In genomic region chr16:29702307-29702706, GRCh38 we compare ENCODE assay signal across 9 cellular contexts. TPM values are rescaled to one million over a fixed set of nuclear protein-coding genes. Genes with fewer than 3 reads are reported as not detected.
DNase-seq lines count a peak whose midpoint lies in the region; ATAC-seq and TF ChIP-seq lines count a peak whose summit lies in the region.
"Had no signal": no experiment of that assay in that cellular context is flagged by ENCODE, and none has a peak within 500 bp of the region (broad histone marks: within the 10 kb centered on the region; RNA-seq: fewer than 3 reads in every experiment).

No MANE protein-coding gene starts in this region.

- peak overlapping the region; percentile 79 for H3K4me3 Mint-ChIP-seq in natural killer cell treated with Interleukin-12 subunit alpha and Interleukin-12 subunit beta and Interleukin-15 and Interleukin-18, amount 100 ng/mL, for 72 hours

- peak; percentile 10 for DNase-seq in NCI-H82 (lab: John Stamatoyannopoulos, UW)
- no peak for DNase-seq in NCI-H82 treated with DMSO at 0.1 percent for 48 hours (lab: John Stamatoyannopoulos, UW; ENCODE audit: unreplicated experiment)
- peak in 3 of 5 experiments; percentile 20 to 87 (median 77) for DNase-seq in T-helper 2 cell
- no peak for DNase-seq in natural killer cell treated with Interleukin-12 subunit alpha and Interleukin-12 subunit beta and Interleukin-15 and Interleukin-18, amount 100 ng/mL, for 72 hours (ENCODE audit: low spot score)
- DNase-seq in erythroblast (lab: John Stamatoyannopoulos, UW) = no peak
- DNase-seq in NCI-H1092 treated with DMSO at 0.1 percent for 48 hours (lab: John Stamatoyannopoulos, UW) = no peak
- no peak for DNase-seq in SK-N-DZ (ENCODE audit: low spot score)
- DNase-seq: 8988T had no signal

- peak overlapping the region; percentile 88 to 89 for H3K27ac Mint-ChIP-seq in natural killer cell treated with Interleukin-12 subunit alpha and Interleukin-12 subunit beta and Interleukin-15 and Interleukin-18, amount 100 ng/mL, for 72 hours

- no peak for TF ChIP-seq POLR2A in erythroblast (IDR thresholded peaks at IDR 0.05; ENCODE audit: low read length)

- no peaks in the 10 kb centered on the region for H3K36me3 Mint-ChIP-seq in natural killer cell treated with Interleukin-12 subunit alpha and Interleukin-12 subunit beta and Interleukin-15 and Interleukin-18, amount 100 ng/mL, for 72 hours

- no peaks in the 10 kb centered on the region for H3K27me3 Mint-ChIP-seq in natural killer cell treated with Interleukin-12 subunit alpha and Interleukin-12 subunit beta and Interleukin-15 and Interleukin-18, amount 100 ng/mL, for 72 hours

- no peaks in the 10 kb centered on the region for H3K9me3 Mint-ChIP-seq in natural killer cell treated with Interleukin-12 subunit alpha and Interleukin-12 subunit beta and Interleukin-15 and Interleukin-18, amount 100 ng/mL, for 72 hours

- ATAC-seq in HG02588 (IDR thresholded peaks at IDR 0.05; ENCODE audit: unreplicated experiment) = peak; percentile 21
- peak; percentile 41 to 64 for ATAC-seq in natural killer cell treated with Interleukin-12 subunit alpha and Interleukin-12 subunit beta and Interleukin-15 and Interleukin-18, amount 100 ng/mL, for 72 hours

- H3K4me1 Mint-ChIP-seq in natural killer cell treated with Interleukin-12 subunit alpha and Interleukin-12 subunit beta and Interleukin-15 and Interleukin-18, amount 100 ng/mL, for 72 hours (ENCODE audit: low read depth in 2 of 2) = peaks cover 20 to 27% of the 10 kb centered on the region in 2 donors

RNA-seq across cellular contexts. Expression of gene QPRT, which starts 23.3 kb away (rescaled TPM):
- 1 to 10 TPM; 3.3 to 5.6 TPM for total RNA-seq in natural killer cell treated with Interleukin-12 subunit alpha and Interleukin-12 subunit beta and Interleukin-15 and Interleukin-18, amount 100 ng/mL, for 72 hours
- polyA plus RNA-seq in SK-N-DZ (2014; cell fraction: cytosol; rRNA removed) = 171 and 173 TPM in 2 replicates
- 105 TPM in 2 replicates for polyA plus RNA-seq in SK-N-DZ (2014; cell fraction: nucleus; rRNA removed)

RNA-seq across cellular contexts. Expression of gene SPN, which starts 39.3 kb away (rescaled TPM):
- total RNA-seq in natural killer cell treated with Interleukin-12 subunit alpha and Interleukin-12 subunit beta and Interleukin-15 and Interleukin-18, amount 100 ng/mL, for 72 hours = 100 to 1,000 TPM; 111 to 132 TPM
- polyA plus RNA-seq in SK-N-DZ (2014; cell fraction: cytosol; rRNA removed) = 1.1 and 1.8 TPM in 2 replicates
- 0.45 and 0.51 TPM in 2 replicates for polyA plus RNA-seq in SK-N-DZ (2014; cell fraction: nucleus; rRNA removed)

RNA-seq across cellular contexts. Expression of gene C16orf54, which starts 43.5 kb away (rescaled TPM):
- total RNA-seq in natural killer cell treated with Interleukin-12 subunit alpha and Interleukin-12 subunit beta and Interleukin-15 and Interleukin-18, amount 100 ng/mL, for 72 hours = 10 to 100 TPM; 15.1 to 17.9 TPM
- polyA plus RNA-seq in SK-N-DZ (2014; cell fraction: cytosol; rRNA removed) = not detected in 2 replicates
- not detected in 2 replicates for polyA plus RNA-seq in SK-N-DZ (2014; cell fraction: nucleus; rRNA removed)

Comparison
In these comparisons a context has a peak if more than half of its experiments do, and no peak if none do; other contexts are left out.
1. DNase-seq: peak in NCI-H82 (single experiment) and T-helper 2 cell (3 of 5); none in NCI-H82 treated with DMSO at 0.1 percent for 48 hours (single experiment), natural killer cell treated with Interleukin-12 subunit alpha and Interleukin-12 subunit beta and Interleukin-15 and Interleukin-18, amount 100 ng/mL, for 72 hours (single experiment), erythroblast (0 of 2), NCI-H1092 treated with DMSO at 0.1 percent for 48 hours (single experiment) and SK-N-DZ (single experiment).